30 cellular contexts compared by ENCODE assay signal in genomic region chr4:52917836-52918235, GRCh38. TPM values are rescaled to one million over a fixed set of nuclear protein-coding genes. Genes with fewer than 3 reads are reported as not detected.
"Had no signal": no experiment of that assay in that cellular context is flagged by ENCODE, and none has a peak within 500 bp of the region (broad histone marks: within the 10 kb centered on the region; RNA-seq: fewer than 3 reads in every experiment).

No MANE protein-coding gene starts in this region.

- H3K27me3 Mint-ChIP-seq: dendritic cell treated with granulocyte-macrophage colony-stimulating factor and Interleukin-4, amounts not matched to agents 40 ng/mL and 50 ng/mL, for 4 days; effector memory CD8-positive, alpha-beta T cell had no signal

- ATAC-seq: effector memory CD8-positive, alpha-beta T cell; esophagus mucosa; foreskin keratinocyte; gastrocnemius medialis; gastroesophageal sphincter; heart left ventricle; heart right ventricle had no signal

- H3K27ac ChIP-seq: colonic mucosa, coronary artery, dorsolateral prefrontal cortex, epithelial cell of prostate, esophagus muscularis mucosa, esophagus squamous epithelium, foreskin keratinocyte, gastrocnemius medialis, gastroesophageal sphincter, heart left ventricle, heart right ventricle had no signal

- H3K27me3 ChIP-seq: colonic mucosa, dorsolateral prefrontal cortex, esophagus muscularis mucosa, esophagus squamous epithelium, foreskin keratinocyte, gastrocnemius medialis, gastroesophageal sphincter, heart left ventricle, heart right ventricle had no signal

- H3K36me3 ChIP-seq: colonic mucosa, esophagus muscularis mucosa, esophagus squamous epithelium, gastrocnemius medialis, gastroesophageal sphincter, heart left ventricle, heart right ventricle had no signal

- H3K4me3 Mint-ChIP-seq: dendritic cell treated with granulocyte-macrophage colony-stimulating factor and Interleukin-4, amounts not matched to agents 40 ng/mL and 50 ng/mL, for 4 days; effector memory CD8-positive, alpha-beta T cell had no signal

- FAIRE-seq: colon, endometrium, endothelial cell of umbilical vein, frontal cortex had no signal

- H3K4me3 ChIP-seq: colonic mucosa, coronary artery, dorsolateral prefrontal cortex, esophagus muscularis mucosa, esophagus squamous epithelium, gastrocnemius medialis, gastroesophageal sphincter, heart left ventricle, heart right ventricle had no signal

- H3K27ac Mint-ChIP-seq: dendritic cell treated with granulocyte-macrophage colony-stimulating factor and Interleukin-4, amounts not matched to agents 40 ng/mL and 50 ng/mL, for 4 days; effector memory CD8-positive, alpha-beta T cell had no signal

- H3K9me3 ChIP-seq: colonic mucosa, esophagus muscularis mucosa, esophagus squamous epithelium, gastrocnemius medialis, gastroesophageal sphincter, heart left ventricle, heart right ventricle had no signal

- H3K4me1 ChIP-seq: colonic mucosa, gastrocnemius medialis, gastroesophageal sphincter had no signal

- H3K9me3 Mint-ChIP-seq: dendritic cell treated with granulocyte-macrophage colony-stimulating factor and Interleukin-4, amounts not matched to agents 40 ng/mL and 50 ng/mL, for 4 days; effector memory CD8-positive, alpha-beta T cell had no signal

- DNase-seq: colonic mucosa; cortex of kidney; dermis blood vessel endothelial cell; dorsolateral prefrontal cortex; effector CD4-positive, alpha-beta T cell; effector CD8-positive, alpha-beta T cell; effector memory CD4-positive, alpha-beta T cell; effector memory CD8-positive, alpha-beta T cell; erythroblast; esophagus squamous epithelium; foreskin fibroblast; foreskin keratinocyte; foreskin melanocyte; gastrocnemius medialis; glutamatergic neuron; head of caudate nucleus; heart left ventricle; heart right ventricle had no signal

RNA-seq across cellular contexts. Expression of gene RASL11B, which starts 55.7 kb away (rescaled TPM):
- total RNA-seq: dermis blood vessel endothelial cell, dermis microvascular lymphatic vessel endothelial cell, endothelial cell of umbilical vein, glomerular endothelial cell had no signal
